ENCODE assay signal across 1 cellular context in the genomic region with DNA sequence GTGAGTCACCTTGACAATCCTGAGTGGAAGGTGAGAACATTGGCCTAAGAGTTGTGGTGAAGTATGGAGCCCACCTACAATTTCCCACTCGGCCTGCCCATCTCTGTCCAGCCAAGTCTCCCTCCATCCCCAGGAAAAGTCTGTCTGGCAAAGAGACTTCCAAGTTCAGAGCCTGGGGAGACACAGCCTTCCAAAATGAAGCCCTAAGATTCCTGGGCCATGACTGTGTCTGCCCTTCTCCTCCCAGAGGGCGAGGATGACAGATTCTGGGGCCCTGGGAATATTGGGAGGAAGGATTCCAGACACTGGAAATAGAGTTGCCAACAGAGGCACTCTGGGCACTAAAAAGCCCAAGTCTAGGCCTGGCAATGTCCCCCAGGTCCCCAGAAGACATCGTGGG.
TF ChIP-seq lines count a peak whose summit lies in the region.

No MANE protein-coding gene starts in this region.

TF ChIP-seq in GM23338, 12 proteins besides CTCF, POLR2A, EP300 and RAD21 (continued from another document):
- TF ChIP-seq, protein P1, sequence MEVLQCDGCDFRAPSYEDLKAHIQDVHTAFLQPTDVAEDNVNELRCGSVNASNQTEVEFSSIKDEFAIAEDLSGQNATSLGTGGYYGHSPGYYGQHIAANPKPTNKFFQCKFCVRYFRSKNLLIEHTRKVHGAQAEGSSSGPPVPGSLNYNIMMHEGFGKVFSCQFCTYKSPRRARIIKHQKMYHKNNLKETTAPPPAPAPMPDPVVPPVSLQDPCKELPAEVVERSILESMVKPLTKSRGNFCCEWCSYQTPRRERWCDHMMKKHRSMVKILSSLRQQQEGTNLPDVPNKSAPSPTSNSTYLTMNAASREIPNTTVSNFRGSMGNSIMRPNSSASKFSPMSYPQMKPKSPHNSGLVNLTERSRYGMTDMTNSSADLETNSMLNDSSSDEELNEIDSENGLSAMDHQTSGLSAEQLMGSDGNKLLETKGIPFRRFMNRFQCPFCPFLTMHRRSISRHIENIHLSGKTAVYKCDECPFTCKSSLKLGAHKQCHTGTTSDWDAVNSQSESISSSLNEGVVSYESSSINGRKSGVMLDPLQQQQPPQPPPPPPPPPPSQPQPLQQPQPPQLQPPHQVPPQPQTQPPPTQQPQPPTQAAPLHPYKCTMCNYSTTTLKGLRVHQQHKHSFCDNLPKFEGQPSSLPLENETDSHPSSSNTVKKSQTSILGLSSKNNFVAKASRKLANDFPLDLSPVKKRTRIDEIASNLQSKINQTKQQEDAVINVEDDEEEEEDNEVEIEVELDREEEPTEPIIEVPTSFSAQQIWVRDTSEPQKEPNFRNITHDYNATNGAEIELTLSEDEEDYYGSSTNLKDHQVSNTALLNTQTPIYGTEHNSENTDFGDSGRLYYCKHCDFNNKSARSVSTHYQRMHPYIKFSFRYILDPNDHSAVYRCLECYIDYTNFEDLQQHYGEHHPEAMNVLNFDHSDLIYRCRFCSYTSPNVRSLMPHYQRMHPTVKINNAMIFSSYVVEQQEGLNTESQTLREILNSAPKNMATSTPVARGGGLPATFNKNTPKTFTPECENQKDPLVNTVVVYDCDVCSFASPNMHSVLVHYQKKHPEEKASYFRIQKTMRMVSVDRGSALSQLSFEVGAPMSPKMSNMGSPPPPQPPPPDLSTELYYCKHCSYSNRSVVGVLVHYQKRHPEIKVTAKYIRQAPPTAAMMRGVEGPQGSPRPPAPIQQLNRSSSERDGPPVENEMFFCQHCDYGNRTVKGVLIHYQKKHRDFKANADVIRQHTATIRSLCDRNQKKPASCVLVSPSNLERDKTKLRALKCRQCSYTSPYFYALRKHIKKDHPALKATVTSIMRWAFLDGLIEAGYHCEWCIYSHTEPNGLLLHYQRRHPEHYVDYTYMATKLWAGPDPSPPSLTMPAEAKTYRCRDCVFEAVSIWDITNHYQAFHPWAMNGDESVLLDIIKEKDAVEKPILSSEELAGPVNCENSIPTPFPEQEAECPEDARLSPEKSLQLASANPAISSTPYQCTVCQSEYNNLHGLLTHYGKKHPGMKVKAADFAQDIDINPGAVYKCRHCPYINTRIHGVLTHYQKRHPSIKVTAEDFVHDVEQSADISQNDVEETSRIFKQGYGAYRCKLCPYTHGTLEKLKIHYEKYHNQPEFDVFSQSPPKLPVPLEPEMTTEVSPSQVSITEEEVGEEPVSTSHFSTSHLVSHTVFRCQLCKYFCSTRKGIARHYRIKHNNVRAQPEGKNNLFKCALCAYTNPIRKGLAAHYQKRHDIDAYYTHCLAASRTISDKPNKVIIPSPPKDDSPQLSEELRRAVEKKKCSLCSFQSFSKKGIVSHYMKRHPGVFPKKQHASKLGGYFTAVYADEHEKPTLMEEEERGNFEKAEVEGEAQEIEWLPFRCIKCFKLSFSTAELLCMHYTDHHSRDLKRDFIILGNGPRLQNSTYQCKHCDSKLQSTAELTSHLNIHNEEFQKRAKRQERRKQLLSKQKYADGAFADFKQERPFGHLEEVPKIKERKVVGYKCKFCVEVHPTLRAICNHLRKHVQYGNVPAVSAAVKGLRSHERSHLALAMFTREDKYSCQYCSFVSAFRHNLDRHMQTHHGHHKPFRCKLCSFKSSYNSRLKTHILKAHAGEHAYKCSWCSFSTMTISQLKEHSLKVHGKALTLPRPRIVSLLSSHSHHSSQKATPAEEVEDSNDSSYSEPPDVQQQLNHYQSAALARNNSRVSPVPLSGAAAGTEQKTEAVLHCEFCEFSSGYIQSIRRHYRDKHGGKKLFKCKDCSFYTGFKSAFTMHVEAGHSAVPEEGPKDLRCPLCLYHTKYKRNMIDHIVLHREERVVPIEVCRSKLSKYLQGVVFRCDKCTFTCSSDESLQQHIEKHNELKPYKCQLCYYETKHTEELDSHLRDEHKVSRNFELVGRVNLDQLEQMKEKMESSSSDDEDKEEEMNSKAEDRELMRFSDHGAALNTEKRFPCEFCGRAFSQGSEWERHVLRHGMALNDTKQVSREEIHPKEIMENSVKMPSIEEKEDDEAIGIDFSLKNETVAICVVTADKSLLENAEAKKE (CRISPR knock-in tag; IDR thresholded peaks at IDR 0.05): no peak
